ENCODE assay signal across 24 cellular contexts in the genomic region with DNA sequence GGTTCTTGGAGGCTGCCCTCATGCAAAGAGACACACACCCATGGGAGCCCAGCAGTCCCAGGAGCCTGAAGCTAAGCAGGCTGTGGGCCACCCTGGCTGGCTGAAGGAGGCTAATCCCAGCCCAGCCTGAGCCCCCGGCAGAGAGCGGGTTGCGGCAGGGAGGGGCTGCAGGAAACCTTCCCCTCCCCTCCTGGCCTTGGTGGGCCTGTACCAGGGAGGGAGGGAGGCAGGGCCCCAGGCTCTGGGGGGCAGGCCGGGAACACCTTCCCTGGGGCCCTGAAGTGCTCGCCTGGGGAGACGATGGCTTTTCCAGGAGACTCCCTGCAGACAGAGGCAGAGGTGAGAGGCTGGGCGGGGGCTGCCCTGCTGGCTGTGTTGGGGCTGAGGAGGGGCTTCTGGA. TPM values are rescaled to one million over a fixed set of nuclear protein-coding genes. Genes with fewer than 3 reads are reported as not detected.
DNase-seq lines count a peak whose midpoint lies in the region; ATAC-seq and TF ChIP-seq lines count a peak whose summit lies in the region.
"Had no signal": no experiment of that assay in that cellular context is flagged by ENCODE, and none has a peak within 500 bp of the region (broad histone marks: within the 10 kb centered on the region; RNA-seq: fewer than 3 reads in every experiment).

No MANE protein-coding gene starts in this region.

- H3K27ac ChIP-seq in left ventricle myocardium inferior (replicated peaks) (no peak overlapping the region), brain microvascular endothelial cell (no peak overlapping the region)

- ATAC-seq in left cardiac atrium (no peak), HG02870 (IDR thresholded peaks at IDR 0.05; ENCODE audit: unreplicated experiment) (no peak), left lobe of liver (no peak)
- ATAC-seq: GM23338, Panc1, SK-N-SH treated with all-trans-retinoic acid at 6 μM for 48 hours had no signal

- DNase-seq in left ventricle myocardium inferior = no peak
- no peak for DNase-seq in left cardiac atrium
- DNase-seq in brain microvascular endothelial cell = no peak
- DNase-seq in osteocyte (ENCODE audit: extremely low spot score, unreplicated experiment) = no peak
- DNase-seq in left lobe of liver (ENCODE audit: low spot score) = no peak
- no peak for DNase-seq in SW480 (ENCODE audit: low spot score)
- DNase-seq: 8988T; CD4-positive, CD25-positive, alpha-beta regulatory T cell; COR-L47; DMS79 treated with DMSO at 0.1 percent for 48 hours; KG1; NCI-H1105; NCI-H146; NCI-H2029; NCI-H2227 treated with DMSO at 0.1 percent for 48 hours; NCI-H510A; NCI-H774; NK-92 treated with Interleukin-12 subunit alpha and Interleukin-12 subunit beta, amount 100 ng/mL, for 24 hours had no signal

- no peaks in the 10 kb centered on the region for H3K9me3 Mint-ChIP-seq in osteocyte (ENCODE audit: unreplicated experiment)
- H3K9me3 Mint-ChIP-seq: GM23338 had no signal

- H3K27me3 ChIP-seq in left ventricle myocardium inferior (ENCODE audit: low read depth) (peaks cover 5% of the 10 kb centered on the region), brain microvascular endothelial cell (replicated peaks) (no peaks in the 10 kb centered on the region)

- no peaks in the 10 kb centered on the region for H3K9me3 ChIP-seq in left ventricle myocardium inferior (replicated peaks)
- H3K9me3 ChIP-seq: HAP-1 had no signal

- H3K36me3 ChIP-seq in left ventricle myocardium inferior = no peaks in the 10 kb centered on the region
- H3K36me3 ChIP-seq in brain microvascular endothelial cell (replicated peaks) = no peaks in the 10 kb centered on the region
- H3K36me3 ChIP-seq: HAP-1 had no signal

- in situ Hi-C loops in brain microvascular endothelial cell (cut with HindIII; ENCODE audit: low pct_ligation_motif_present, low sequenced_read_pairs) = no loop called here

- peaks cover 14% of the 10 kb centered on the region for H3K4me1 ChIP-seq in left ventricle myocardium inferior
- H3K4me1 ChIP-seq: HAP-1 had no signal

- no peaks in the 10 kb centered on the region for H3K27me3 Mint-ChIP-seq in osteocyte (ENCODE audit: unreplicated experiment)
- H3K27me3 Mint-ChIP-seq: B cell; CD4-positive, CD25-positive, alpha-beta regulatory T cell had no signal

- TF ChIP-seq CTCF in left ventricle myocardium inferior (IDR thresholded peaks at IDR 0.05; ENCODE audit: borderline replicate concordance) (no peak), brain microvascular endothelial cell (IDR thresholded peaks at IDR 0.05; ENCODE audit: low read depth, low read length, missing control alignments) (no peak), osteocyte (IDR thresholded peaks at IDR 0.05) (no peak)

- intact Hi-C loops in left ventricle myocardium inferior (cut with micrococcal nuclease) = no loop called here
- intact Hi-C loops in left cardiac atrium (cut with DNase I) = no loop called here

- H3K4me3 Mint-ChIP-seq in osteocyte (ENCODE audit: unreplicated experiment) = peak overlapping the region; percentile 68
- H3K4me3 Mint-ChIP-seq: B cell; CD4-positive, CD25-positive, alpha-beta regulatory T cell; GM23338 had no signal

- peaks cover 2% of the 10 kb centered on the region for H3K36me3 Mint-ChIP-seq in osteocyte (ENCODE audit: unreplicated experiment)
- H3K36me3 Mint-ChIP-seq: CD4-positive, CD25-positive, alpha-beta regulatory T cell had no signal

- peak overlapping the region; percentile 18 for H3K27ac Mint-ChIP-seq in osteocyte (ENCODE audit: unreplicated experiment)
- H3K27ac Mint-ChIP-seq: B cell; CD4-positive, CD25-positive, alpha-beta regulatory T cell; GM23338 had no signal

- peaks cover 39% of the 10 kb centered on the region for H3K4me1 Mint-ChIP-seq in osteocyte (ENCODE audit: unreplicated experiment)
- H3K4me1 Mint-ChIP-seq: B cell had no signal

- H3K4me3 ChIP-seq in left ventricle myocardium inferior = peak overlapping the region; percentile 46
- H3K4me3 ChIP-seq in brain microvascular endothelial cell (ENCODE audit: low read depth, low read length) = peak overlapping the region; percentile 29
- H3K4me3 ChIP-seq: GM23338, HAP-1 had no signal

RNA-seq across cellular contexts. Expression of gene BGN, which starts 3.7 kb away (rescaled TPM):
- total RNA-seq in left ventricle myocardium inferior = 84.3 TPM
- 100 to 1,000 TPM in 1 of 2 donors, 10 to 100 TPM in 1; 96.0 to 193 TPM for total RNA-seq in left cardiac atrium
- total RNA-seq in osteocyte = 1,581 and 1,633 TPM in 2 replicates
- 88.4 TPM for total RNA-seq in left lobe of liver
- total RNA-seq: B cell; CD4-positive, CD25-positive, alpha-beta regulatory T cell had no signal

RNA-seq across cellular contexts. Expression of gene ATP2B3, which starts 19.0 kb away (rescaled TPM):
- total RNA-seq in left ventricle myocardium inferior (not detected), left cardiac atrium (under 1 TPM in 1 of 2 donors, not detected in 1; 0.10 TPM), osteocyte (0.21 and 0.39 TPM in 2 replicates), left lobe of liver (not detected)
- total RNA-seq: B cell; CD4-positive, CD25-positive, alpha-beta regulatory T cell had no signal

RNA-seq across cellular contexts. Expression of gene HAUS7, which starts 28.1 kb away (rescaled TPM):
- total RNA-seq in left ventricle myocardium inferior (17.0 TPM), left cardiac atrium (10 to 100 TPM; 15.8 to 22.2 TPM), osteocyte (55.7 and 60.3 TPM in 2 replicates), left lobe of liver (11.2 TPM)

RNA-seq across cellular contexts. Expression of gene TREX2, which starts 52.6 kb away (rescaled TPM):
- not detected for total RNA-seq in left ventricle myocardium inferior
- total RNA-seq in left cardiac atrium = under 1 TPM in 1 of 2 donors, not detected in 1; 0.39 TPM
- total RNA-seq in osteocyte = 2.5 TPM in 2 replicates
- 0.23 TPM for total RNA-seq in left lobe of liver
